ENCODE assay signal across 10 cellular contexts in genomic region chr4:126627255-126627654, GRCh38.
DNase-seq lines count a peak whose midpoint lies in the region; ATAC-seq and TF ChIP-seq lines count a peak whose summit lies in the region.
"Had no signal": no experiment of that assay in that cellular context is flagged by ENCODE, and none has a peak within 500 bp of the region (broad histone marks: within the 10 kb centered on the region; RNA-seq: fewer than 3 reads in every experiment).

No MANE protein-coding gene starts in this region.

- no peak overlapping the region for H3K4me3 ChIP-seq in left ventricle myocardium inferior
- no peak overlapping the region for H3K4me3 ChIP-seq in NT2/D1 (ENCODE audit: insufficient read length, low read depth)
- no peak overlapping the region for H3K4me3 ChIP-seq in epithelial cell of esophagus (ENCODE audit: low read length)
- no peak overlapping the region for H3K4me3 ChIP-seq in Peyer's patch

- intact Hi-C loops in left ventricle myocardium inferior (cut with micrococcal nuclease), result no loop called here
- intact Hi-C loops in left ventricle myocardium superior (cut with micrococcal nuclease), result no loop called here

- H3K4me1 Mint-ChIP-seq in immature natural killer cell, result no peaks in the 10 kb centered on the region

- no peak overlapping the region for H3K27ac ChIP-seq in left ventricle myocardium inferior (replicated peaks)
- H3K27ac ChIP-seq in Peyer's patch, result no peak overlapping the region

- DNase-seq in left ventricle myocardium inferior (no peak), left ventricle myocardium superior (no peak), NT2/D1 (ENCODE audit: low read depth, low spot score) (peak; percentile 3), epithelial cell of esophagus (ENCODE audit: low read depth) (peak; percentile 55), NCI-H1048 (lab: John Stamatoyannopoulos, UW) (no peak), Peyer's patch (no peak), immature natural killer cell (no peak)
- DNase-seq: activated CD4-positive, alpha-beta T cell treated with anti-CD3 and anti-CD28 coated beads for 1 hour; small intestine had no signal

- no peaks in the 10 kb centered on the region for H3K36me3 ChIP-seq in left ventricle myocardium inferior
- H3K36me3 ChIP-seq in NT2/D1 (ENCODE audit: insufficient read depth, insufficient read length, low read length), result no peaks in the 10 kb centered on the region
- no peaks in the 10 kb centered on the region for H3K36me3 ChIP-seq in Peyer's patch

- TF ChIP-seq CTCF in left ventricle myocardium inferior (IDR thresholded peaks at IDR 0.05; ENCODE audit: borderline replicate concordance), result peak; percentile 46
- peak; percentile 86 for TF ChIP-seq CTCF in epithelial cell of esophagus (IDR thresholded peaks at IDR 0.05; ENCODE audit: insufficient read depth, low read depth, low read length, missing control alignments)
- TF ChIP-seq CTCF in Peyer's patch (IDR thresholded peaks at IDR 0.05), result no peak

- peaks cover 0 to 2% (median 0%) of the 10 kb centered on the region in 3 donors for H3K27me3 Mint-ChIP-seq in immature natural killer cell (ENCODE audit: low read depth in 3 of 3)

- H3K27me3 ChIP-seq in left ventricle myocardium inferior (ENCODE audit: low read depth) (no peaks in the 10 kb centered on the region), NT2/D1 (ENCODE audit: insufficient read depth, insufficient read length) (no peaks in the 10 kb centered on the region), Peyer's patch (no peaks in the 10 kb centered on the region)

- no peak overlapping the region for H3K27ac Mint-ChIP-seq in immature natural killer cell

- no peak for ATAC-seq in left ventricle myocardium superior
- no peak for ATAC-seq in GM19328 (IDR thresholded peaks at IDR 0.05; ENCODE audit: unreplicated experiment)

- peaks cover 3 to 8% (median 6%) of the 10 kb centered on the region in 6 donors for H3K9me3 Mint-ChIP-seq in immature natural killer cell

- H3K4me3 Mint-ChIP-seq in immature natural killer cell, result no peak overlapping the region

- no peak overlapping the region for H3K9ac ChIP-seq in NT2/D1 (ENCODE audit: insufficient read length, low read depth)

- no peaks in the 10 kb centered on the region for H3K9me3 ChIP-seq in left ventricle myocardium inferior (replicated peaks)
- no peaks in the 10 kb centered on the region for H3K9me3 ChIP-seq in NT2/D1 (ENCODE audit: insufficient read depth, low read length)
- H3K9me3 ChIP-seq in Peyer's patch, result no peaks in the 10 kb centered on the region

- TF ChIP-seq POLR2A in Peyer's patch (IDR thresholded peaks at IDR 0.05), result no peak

- no peaks in the 10 kb centered on the region for H3K36me3 Mint-ChIP-seq in immature natural killer cell

- H3K4me1 ChIP-seq in left ventricle myocardium inferior (no peaks in the 10 kb centered on the region), NT2/D1 (ENCODE audit: insufficient read depth, insufficient read length) (no peaks in the 10 kb centered on the region), Peyer's patch (no peaks in the 10 kb centered on the region)

Comparison
In these comparisons a context has a peak if more than half of its experiments do, and no peak if none do; other contexts are left out.
1. DNase-seq: peak in NT2/D1 (single experiment) and epithelial cell of esophagus (single experiment); none in left ventricle myocardium inferior (single experiment), left ventricle myocardium superior (single experiment), NCI-H1048 (single experiment), Peyer's patch (0 of 3) and immature natural killer cell (0 of 3).
2. CTCF ChIP-seq: peak in left ventricle myocardium inferior (single experiment) and epithelial cell of esophagus (single experiment); none in Peyer's patch (0 of 6).